8 cellular contexts compared by ENCODE assay signal in the genomic region with DNA sequence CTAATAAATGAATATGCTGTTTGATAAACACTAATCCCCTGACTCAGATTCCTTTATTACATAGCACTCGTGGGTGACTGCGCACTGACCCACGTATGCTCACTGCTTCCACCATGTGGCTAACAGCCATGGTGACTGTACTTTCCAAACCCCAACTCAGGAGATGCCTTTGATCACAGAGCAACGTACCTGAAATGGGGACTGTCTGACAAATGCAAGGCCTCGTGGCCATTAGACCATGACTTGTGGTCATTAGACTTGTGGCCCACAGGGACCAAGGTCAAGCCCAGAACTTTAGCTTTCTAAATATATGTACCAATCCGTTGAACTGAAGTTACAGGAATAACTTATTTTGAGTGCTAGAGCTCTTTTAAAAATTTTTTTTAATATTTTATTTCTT. TPM values are rescaled to one million over a fixed set of nuclear protein-coding genes. Genes with fewer than 3 reads are reported as not detected.
DNase-seq lines count a peak whose midpoint lies in the region; ATAC-seq, FAIRE-seq and TF ChIP-seq lines count a peak whose summit lies in the region.

No MANE protein-coding gene starts in this region.

- H2BK20ac ChIP-seq in H1 (ENCODE audit: low read length): no peak overlapping the region

- H3K9me3 ChIP-seq in H1 (ENCODE audit: insufficient read depth in 2 of 2, low read depth in 1 of 2, low read length in 1 of 2): no peaks in the 10 kb centered on the region
- H3K9me3 ChIP-seq in naive thymus-derived CD4-positive, alpha-beta T cell (ENCODE audit: control insufficient read depth in 2 of 3, low read length in 3 of 3): no peaks in the 10 kb centered on the region
- no peaks in the 10 kb centered on the region for H3K9me3 ChIP-seq in testis

- ATAC-seq in GM18508 (IDR thresholded peaks at IDR 0.05; ENCODE audit: insufficient read depth, unreplicated experiment): peak; percentile 68
- peak; percentile 91 for ATAC-seq in HG02973 (IDR thresholded peaks at IDR 0.05; ENCODE audit: unreplicated experiment)
- peak; percentile 96 for ATAC-seq in naive thymus-derived CD4-positive, alpha-beta T cell

- H3K4me2 ChIP-seq in H1 (ENCODE audit: insufficient read depth in 1 of 2, low read depth in 2 of 2, low read length in 2 of 2): no peak overlapping the region

- H3K36me3 ChIP-seq in H1 (ENCODE audit: control insufficient read depth in 2 of 4, insufficient read depth in 4 of 4, low read length in 3 of 4): peaks cover 3 to 8% (median 6%) of the 10 kb centered on the region in 4 experiments; a peak in 5 of 8 replicates
- H3K36me3 ChIP-seq in naive thymus-derived CD4-positive, alpha-beta T cell (ENCODE audit: control insufficient read depth in 2 of 3, insufficient read depth in 3 of 3, low read length in 3 of 3): peaks cover 27 to 84% (median 28%) of the 10 kb centered on the region in 3 experiments
- no peaks in the 10 kb centered on the region for H3K36me3 ChIP-seq in testis (ENCODE audit: low read depth, missing control alignments)

- H4K91ac ChIP-seq in H1 (replicated peaks; ENCODE audit: insufficient read length, low read length): no peak overlapping the region

- H3K36me3 Mint-ChIP-seq in naive thymus-derived CD4-positive, alpha-beta T cell: peaks cover 3 to 71% (median 42%) of the 10 kb centered on the region in 5 donors

- no peak overlapping the region for H2BK5ac ChIP-seq in H1 (ENCODE audit: low read depth, low read length)

- H2BK15ac ChIP-seq in H1 (ENCODE audit: low read length): no peak overlapping the region

- H2BK120ac ChIP-seq in H1 (replicated peaks; ENCODE audit: low read depth, low read length): no peak overlapping the region

- H3K9ac ChIP-seq in H1 (replicated peaks in 1 of 4; ENCODE audit: extremely low read depth in 1 of 4, low read depth in 3 of 4, low read length in 3 of 4): no peak overlapping the region

- H2BK12ac ChIP-seq in H1 (ENCODE audit: low read depth, low read length): no peak overlapping the region

- no peaks in the 10 kb centered on the region for H3K27me3 Mint-ChIP-seq in naive thymus-derived CD4-positive, alpha-beta T cell

- H3K9me3 Mint-ChIP-seq in naive thymus-derived CD4-positive, alpha-beta T cell: peaks cover 0 to 1% (median 0%) of the 10 kb centered on the region in 11 donors

- H3K27me3 ChIP-seq in H1 (replicated peaks in 1 of 4; ENCODE audit: control insufficient read depth in 3 of 4, extremely low read depth in 1 of 4, insufficient read depth in 3 of 4, low read length in 3 of 4) (no peaks in the 10 kb centered on the region), testis (no peaks in the 10 kb centered on the region)
- no peaks in the 10 kb centered on the region for H3K27me3 ChIP-seq in naive thymus-derived CD4-positive, alpha-beta T cell (ENCODE audit: control insufficient read depth in 2 of 2, insufficient read depth in 2 of 2, low read length in 2 of 2)

- peak overlapping the region; percentile 50 to 94 (median 86) for H3K27ac Mint-ChIP-seq in naive thymus-derived CD4-positive, alpha-beta T cell

- H2AK5ac ChIP-seq in H1 (ENCODE audit: low read depth, low read length): no peak overlapping the region

- no peak overlapping the region for H4K5ac ChIP-seq in H1 (ENCODE audit: insufficient read length, low read depth, low read length)

- H3K56ac ChIP-seq in H1 (replicated peaks; ENCODE audit: insufficient read length, low read depth, low read length): no peak overlapping the region

- no peak overlapping the region for H2AFZ ChIP-seq in H1 (ENCODE audit: low read length)

- H3K79me1 ChIP-seq in H1 (ENCODE audit: low read depth, low read length): no peaks in the 10 kb centered on the region; the same call in 1 of the 2 replicates

- H3K4me3 ChIP-seq in AG10803 (ENCODE audit: low read length): no peak overlapping the region
- H3K4me3 ChIP-seq in H1 (ENCODE audit: extremely low read depth in 1 of 4, insufficient read depth in 2 of 4, low read depth in 3 of 4, low read length in 4 of 4): no peak overlapping the region
- no peak overlapping the region for H3K4me3 ChIP-seq in naive thymus-derived CD4-positive, alpha-beta T cell (ENCODE audit: low read length)
- H3K4me3 ChIP-seq in testis: no peak overlapping the region

- H3K27ac ChIP-seq in H1 (ENCODE audit: low read depth, low read length) (no peak overlapping the region), testis (no peak overlapping the region)
- peak overlapping the region; percentile 39 for H3K27ac ChIP-seq in naive thymus-derived CD4-positive, alpha-beta T cell (ENCODE audit: low read depth, low read length)

- peak overlapping the region in 2 of 10 donors; percentile 35 for H3K4me3 Mint-ChIP-seq in naive thymus-derived CD4-positive, alpha-beta T cell

- no peak overlapping the region for H3K18ac ChIP-seq in H1 (ENCODE audit: extremely low read depth, low read length)

- TF ChIP-seq POLR2A in H1 (IDR thresholded peaks at IDR 0.05; ENCODE audit: control extremely low read depth in 1 of 2, low read depth in 2 of 2, low read length in 2 of 2) (no peak), testis (IDR thresholded peaks at IDR 0.05) (no peak)

- TF ChIP-seq EP300 in H1 (IDR thresholded peaks at IDR 0.05; ENCODE audit: borderline replicate concordance in 1 of 2, low read depth in 2 of 2, low read length in 2 of 2): no peak

- no peak overlapping the region for H3K4ac ChIP-seq in H1 (replicated peaks; ENCODE audit: insufficient read length, low read depth, low read length)

- TF ChIP-seq RAD21 in H1 (IDR thresholded peaks at IDR 0.05 in 1 of 2, conservative IDR thresholded peaks at IDR 0.05 in 1 of 2; ENCODE audit: low read depth in 2 of 2, low read length in 2 of 2): peak; percentile 52 to 53

- intact Hi-C loops in naive thymus-derived CD4-positive, alpha-beta T cell (cut with micrococcal nuclease): loop anchor here (1.0 to 5.0 kb wide), 7 partner anchors 8 to 420 kb away; no protein-coding TSS in a partner anchor
- intact Hi-C loops in testis (cut with DNase I; ENCODE audit: low total_unique reads): no loop called here

- WGBS in H1 (ENCODE audit: extremely low coverage in 1 of 2, insufficient coverage in 1 of 2, insufficient read length in 1 of 2, insufficient replicate concordance in 2 of 2, low coverage in 1 of 2, low lambda C conversion rate in 2 of 2, missing lambda C conversion rate in 1 of 2), 2 experiments: 82% methylated on average over 6 of the region's 6 CpGs; no CpG with 5 or more reads in 1 of the 2 experiments
- WGBS in testis, 2 donors: 45 to 49% methylated on average over 6 of the region's 6 CpGs

- H3K4me1 ChIP-seq in H1 (replicated peaks in 1 of 4; ENCODE audit: control insufficient read depth in 3 of 4, insufficient read depth in 4 of 4, low read length in 3 of 4) (no peaks in the 10 kb centered on the region; a peak in 1 of 7 replicates), testis (peaks cover 7% of the 10 kb centered on the region)
- H3K4me1 ChIP-seq in naive thymus-derived CD4-positive, alpha-beta T cell (ENCODE audit: control insufficient read depth in 2 of 2, insufficient read depth in 2 of 2, low read length in 2 of 2): peaks cover 22 to 36% of the 10 kb centered on the region in 2 donors

- CTCF ChIA-PET in H1 (lab: Charles Lee; ENCODE audit: partially characterized antibody): interaction anchor here (0.7 to 8.6 kb wide), 11 partner anchors 9 to 77 kb away, joined by 3 to 73 read pairs (median 5); no protein-coding TSS in a partner anchor
- CTCF ChIA-PET in naive thymus-derived CD4-positive, alpha-beta T cell (lab: Charles Lee): interaction anchor here (0.6 to 4.9 kb wide), 15 partner anchors 9 to 170 kb away, joined by 3 to 26 read pairs (median 4); partner anchors contain the start of gene MED7

- peaks cover 18 to 59% (median 42%) of the 10 kb centered on the region in 7 donors for H3K4me1 Mint-ChIP-seq in naive thymus-derived CD4-positive, alpha-beta T cell

- TF ChIP-seq CTCF in AG10803 (conservative IDR thresholded peaks at IDR 0.05; ENCODE audit: low read length): peak; percentile 93
- TF ChIP-seq CTCF in H1 (IDR thresholded peaks at IDR 0.05; ENCODE audit: control extremely low read depth in 1 of 3, insufficient read depth in 1 of 3, low read depth in 1 of 3, low read length in 3 of 3): peak; percentile 67 to 75 (median 71)
- peak in 2 of 3 experiments; percentile 35 to 64 for TF ChIP-seq CTCF in testis (IDR thresholded peaks at IDR 0.05)

- POLR2A ChIA-PET in H1 (lab: Charles Lee; ENCODE audit: partially characterized antibody): interaction anchor here (0.7 kb wide), 1 partner anchor 16 kb away, joined by 4 read pairs; no protein-coding TSS in a partner anchor
- POLR2A ChIA-PET in naive thymus-derived CD4-positive, alpha-beta T cell (lab: Charles Lee): interaction anchor here (0.8 to 1.6 kb wide), 7 partner anchors 9 to 170 kb away, joined by 3 to 9 read pairs (median 4); partner anchors contain the start of gene MED7

- H3K14ac ChIP-seq in H1 (ENCODE audit: insufficient read length): no peak overlapping the region

- FAIRE-seq in H1 (lab: Jason Lieb, UNC): peak; percentile 78

- no peaks in the 10 kb centered on the region for H3K79me2 ChIP-seq in H1 (ENCODE audit: control insufficient read depth in 1 of 2, insufficient read depth in 2 of 2, low read length in 2 of 2)

- H4K20me1 ChIP-seq in H1 (replicated peaks in 1 of 2; ENCODE audit: control insufficient read depth in 1 of 2, insufficient read depth in 2 of 2, low read length in 2 of 2): peaks cover 2 to 3% of the 10 kb centered on the region in 2 experiments

- H4K8ac ChIP-seq in H1 (ENCODE audit: extremely low read depth, insufficient read depth, low read length): no peak overlapping the region

- no peaks in the 10 kb centered on the region for H3K23me2 ChIP-seq in H1 (ENCODE audit: low read depth, low read length)

- no peak overlapping the region for H3K23ac ChIP-seq in H1 (ENCODE audit: insufficient read length)

- DNase-seq in AG10803 (ENCODE audit: low read depth) (peak; percentile 56), NCI-H460 (ENCODE audit: extremely low read depth, low read depth) (peak; percentile 59), H1 (ENCODE audit: low read depth in 1 of 2, low spot score in 2 of 2) (no peak), testis (peak; percentile 62)
- peak; percentile 56 to 68 for DNase-seq in activated CD4-positive, alpha-beta T cell treated with anti-CD3 and anti-CD28 coated beads, Interleukin-2, amount 50 U/mL, for 48 hours
- peak in 8 of 9 donors; percentile 51 to 71 (median 65) for DNase-seq in naive thymus-derived CD4-positive, alpha-beta T cell

RNA-seq across cellular contexts. Expression of gene CYFIP2, which starts 46.6 kb away (rescaled TPM):
- total RNA-seq in NCI-H460 (2014; rRNA removed; shearing (Covaris generic)): 45.3 and 49.9 TPM in 2 replicates
- 10.8 and 26.2 TPM in 2 replicates for polyA plus RNA-seq in NCI-H460 (2014; cell fraction: nucleus; rRNA removed)
- 80.6 and 85.3 TPM in 2 replicates for total RNA-seq in H1 (2021; fragmentation: NEBNext Ultra II Directional; extraction: Animal tissue kit (Norgen Biotek cat#: 25700))
- polyA plus RNA-seq in H1 (2011; rRNA removed) (45.1 and 60.6 TPM in 2 replicates), testis (ENCODE audit: insufficient read depth, low read depth, low replicate concordance) (21.7 TPM)
- 47.8 TPM for polyA plus RNA-seq in H1 (2011; cell fraction: cytosol; rRNA removed)
- polyA plus RNA-seq in H1 (2011; cell fraction: nucleus; rRNA removed): 106 TPM
- 57.8 to 92.7 TPM (median 86.3 TPM) in 4 replicates for polyA plus RNA-seq in H1 (2012, experiment 1 of 2)
- 47.4 TPM for polyA plus RNA-seq in H1 (2012, experiment 2 of 2)
- polyA plus RNA-seq in H1 (2013, experiment 1 of 2): 56.3 TPM
- 50.6 TPM for polyA plus RNA-seq in H1 (2013, experiment 2 of 2)
- 99.5 and 101 TPM in 2 replicates for polyA minus RNA-seq in H1 (2011; rRNA and poly(A)+ RNA removed)
- polyA minus RNA-seq in H1 (2011; cell fraction: cytosol; rRNA and poly(A)+ RNA removed): 47.6 TPM
- 98.7 TPM for polyA minus RNA-seq in H1 (2011; cell fraction: nucleus; rRNA and poly(A)+ RNA removed)
- 100 to 1,000 TPM; 386 to 449 (median 401) TPM for total RNA-seq in naive thymus-derived CD4-positive, alpha-beta T cell
- 100 to 1,000 TPM; 522 to 755 TPM for polyA plus RNA-seq in naive thymus-derived CD4-positive, alpha-beta T cell
- total RNA-seq in testis: 10 to 100 TPM; 32.1 to 41.4 TPM

Comparison
In these comparisons a context has a peak if more than half of its experiments do, and no peak if none do; other contexts are left out.
1. DNase-seq: peak in AG10803 (single experiment), NCI-H460 (single experiment), activated CD4-positive, alpha-beta T cell treated with anti-CD3 and anti-CD28 coated beads, Interleukin-2, amount 50 U/mL, for 48 hours (2 of 2), naive thymus-derived CD4-positive, alpha-beta T cell (8 of 9) and testis (single experiment); none in H1 (0 of 2).
2. Peak in every context shown above with its lines, with median percentiles within 50 percentile points of each other: CTCF ChIP-seq and ATAC-seq.